9 cellular contexts compared by ENCODE assay signal in the genomic region with DNA sequence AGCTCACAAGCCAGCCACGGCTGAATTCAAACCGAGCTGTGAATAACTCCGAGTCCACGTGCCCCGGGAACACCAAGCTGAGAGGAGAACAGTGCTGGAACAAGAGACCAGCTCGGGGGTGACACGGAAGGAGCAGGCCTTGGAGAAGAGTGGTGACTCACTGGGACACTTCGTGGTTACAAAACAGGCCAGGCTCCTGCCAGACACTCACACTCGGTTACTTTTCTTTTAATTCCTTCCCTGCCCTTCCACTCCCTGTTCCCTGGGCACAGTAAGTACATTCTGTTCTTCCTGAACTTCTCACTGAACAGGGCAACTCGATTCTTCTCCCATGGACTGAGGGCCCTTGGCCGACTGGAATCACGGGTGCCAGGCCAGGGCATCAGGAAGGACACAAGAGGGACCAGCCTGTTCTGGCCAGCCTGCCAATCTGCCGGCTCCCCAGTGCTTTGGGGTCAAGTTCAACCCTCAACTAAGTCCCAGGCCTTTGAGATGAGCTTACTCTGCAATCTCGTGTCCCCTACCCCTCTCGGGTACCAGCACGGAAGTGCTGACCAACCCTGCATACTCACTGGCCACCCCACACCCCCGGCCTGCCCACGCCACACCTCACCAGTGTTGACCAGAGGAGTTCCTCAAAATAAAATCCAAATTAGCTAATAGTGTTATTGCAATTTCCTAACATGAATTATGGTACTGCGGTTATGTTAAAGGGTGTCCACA.
A peak's percentile ranks its signal among the peaks of the same experiment; 100 is the strongest.
DNase-seq lines count a peak whose midpoint lies in the region; ATAC-seq and TF ChIP-seq lines count a peak whose summit lies in the region.
"Had no signal": no experiment of that assay in that cellular context is flagged by ENCODE, and none has a peak within 500 bp of the region (broad histone marks: within the 10 kb centered on the region; RNA-seq: fewer than 3 reads in every experiment).

No MANE protein-coding gene starts in this region.

- H3K9me3 ChIP-seq in mucosa of descending colon (no peaks in the 10 kb centered on the region), vagina (no peaks in the 10 kb centered on the region)

- no peak for TF ChIP-seq POLR2A in vagina (IDR thresholded peaks at IDR 0.05)

- TF ChIP-seq CTCF in mucosa of descending colon (IDR thresholded peaks at IDR 0.05): no peak
- TF ChIP-seq CTCF in vagina (IDR thresholded peaks at IDR 0.05): no peak

- H3K27me3 ChIP-seq in vagina: no peaks in the 10 kb centered on the region

- ATAC-seq in mucosa of descending colon (peak; percentile 93), GM21367 (IDR thresholded peaks at IDR 0.05; ENCODE audit: unreplicated experiment) (no peak), GM19397 (IDR thresholded peaks at IDR 0.05; ENCODE audit: unreplicated experiment) (no peak)

- H3K4me1 ChIP-seq in mucosa of descending colon (ENCODE audit: low read depth): peaks cover 12% of the 10 kb centered on the region
- peaks cover 25% of the 10 kb centered on the region for H3K4me1 ChIP-seq in vagina

- intact Hi-C loops in mucosa of descending colon (cut with DNase I, micrococcal nuclease) (no loop called here), vagina (cut with DNase I) (no loop called here)

- peak overlapping the region; percentile 74 for H3K27ac ChIP-seq in vagina
- H3K27ac ChIP-seq: 22Rv1 had no signal

- DNase-seq in SIG-M5 treated with dmso at 0.1 percent for 504 hours (lab: John Stamatoyannopoulos, UW; ENCODE audit: unreplicated experiment) (peak; percentile 39), SIG-M5 (lab: John Stamatoyannopoulos, UW) (no peak), epidermal melanocyte (ENCODE audit: insufficient read length, low spot score) (peak; percentile 26), mucosa of descending colon (peak in 2 of 3 donors; percentile 61 to 77), vagina (ENCODE audit: extremely low spot score in 2 of 2) (no peak), KG1 (lab: John Stamatoyannopoulos, UW) (no peak)

- H3K4me3 ChIP-seq in mucosa of descending colon (no peak overlapping the region), vagina (no peak overlapping the region)

- no peaks in the 10 kb centered on the region for H3K36me3 ChIP-seq in mucosa of descending colon (ENCODE audit: low read depth)
- H3K36me3 ChIP-seq in vagina: no peaks in the 10 kb centered on the region

Comparison
In these comparisons a context has a peak if more than half of its experiments do, and no peak if none do; other contexts are left out.
1. DNase-seq: peak in SIG-M5 treated with dmso at 0.1 percent for 504 hours (single experiment), epidermal melanocyte (single experiment) and mucosa of descending colon (2 of 3); none in SIG-M5 (single experiment), vagina (0 of 2) and KG1 (single experiment).